Comparison of ENCODE assay signal across 2 cellular contexts in the genomic region with DNA sequence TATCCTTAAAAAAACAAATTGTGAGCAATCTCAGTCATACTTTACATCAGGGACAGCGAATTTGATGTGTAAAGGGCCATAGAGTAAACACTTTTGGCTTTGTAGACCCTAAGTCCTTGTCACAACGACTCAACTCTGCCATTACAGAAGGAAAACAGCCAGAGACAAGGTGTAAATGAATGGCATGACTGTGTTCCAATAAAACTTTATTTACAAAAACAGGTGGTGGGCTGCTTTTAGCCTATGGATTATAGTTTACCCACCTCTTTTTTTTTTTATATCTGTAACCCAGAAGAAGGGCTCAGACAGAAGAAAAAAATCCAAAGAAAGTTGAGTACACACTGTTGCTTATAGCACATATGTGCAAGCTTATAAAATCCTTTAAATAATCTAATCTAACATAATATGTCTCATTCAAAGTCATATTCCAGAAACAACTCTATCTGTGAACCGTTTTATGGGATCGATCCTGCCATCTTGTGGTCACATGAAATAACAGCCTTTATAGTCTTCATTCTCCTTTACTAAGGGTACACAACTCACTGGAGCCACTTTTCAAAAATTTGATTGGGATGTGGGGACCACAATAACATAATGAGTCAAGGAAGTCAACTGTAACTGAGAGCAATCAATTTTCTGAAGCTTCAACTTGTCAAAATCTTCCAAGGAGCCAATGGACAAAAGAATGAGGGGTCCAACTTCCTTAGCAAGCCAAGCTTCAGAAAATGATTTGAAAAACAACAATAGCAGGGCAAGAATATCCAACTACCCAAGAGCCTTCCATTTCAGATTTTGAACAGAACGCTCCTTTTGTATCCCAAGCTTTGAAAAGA.
TF ChIP-seq lines count a peak whose summit lies in the region.

No MANE protein-coding gene starts in this region.

TF ChIP-seq in IMR-90, 13 proteins besides CTCF, POLR2A, EP300 and RAD21:
- no peak for TF ChIP-seq MAZ (IDR thresholded peaks at IDR 0.05; ENCODE audit: borderline replicate concordance, low read depth, low read length)
- peak; percentile 74 for TF ChIP-seq SMC3 (IDR thresholded peaks at IDR 0.05; ENCODE audit: low read depth, low read length)

TF ChIP-seq in H1, 55 proteins besides CTCF, POLR2A, EP300 and RAD21:
- TF ChIP-seq SIX5 (IDR thresholded peaks at IDR 0.05; ENCODE audit: low read depth, low read length) (no peak), SRF (IDR thresholded peaks at IDR 0.05; ENCODE audit: low read depth, low read length) (no peak), SP1 (IDR thresholded peaks at IDR 0.05; ENCODE audit: low read depth, low read length) (no peak), SP2 (IDR thresholded peaks at IDR 0.05; ENCODE audit: low read length) (no peak), SP4 (IDR thresholded peaks at IDR 0.05; ENCODE audit: low read length) (no peak), CHD2 (IDR thresholded peaks at IDR 0.05; ENCODE audit: low read length) (no peak)
